In the genomic region with DNA sequence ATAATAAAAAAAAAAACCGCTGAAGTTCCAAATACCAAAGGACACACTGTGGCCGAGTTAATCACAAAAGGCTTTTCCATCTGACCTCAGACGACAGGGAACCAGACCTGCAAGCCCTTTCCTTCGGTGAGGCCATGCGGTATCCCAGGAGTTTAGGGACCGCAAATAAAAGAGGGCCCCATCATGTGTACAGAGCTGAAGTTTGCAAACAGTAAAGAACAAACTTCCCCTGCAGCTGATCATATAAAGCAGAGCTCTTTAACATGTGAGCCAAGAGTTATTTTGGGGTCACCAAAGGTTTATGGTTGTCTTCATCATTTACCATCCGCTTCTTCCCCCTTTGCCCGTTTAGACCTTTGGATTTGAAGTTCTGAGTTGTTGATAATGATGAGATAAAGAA, we compare ENCODE assay signal across 19 cellular contexts. TPM values are rescaled to one million over a fixed set of nuclear protein-coding genes. Genes with fewer than 3 reads are reported as not detected.
DNase-seq lines count a peak whose midpoint lies in the region; ATAC-seq and TF ChIP-seq lines count a peak whose summit lies in the region.
"Had no signal": no experiment of that assay in that cellular context is flagged by ENCODE, and none has a peak within 500 bp of the region (broad histone marks: within the 10 kb centered on the region; RNA-seq: fewer than 3 reads in every experiment).

No MANE protein-coding gene starts in this region.

- peaks cover 33% of the 10 kb centered on the region for H3K4me1 Mint-ChIP-seq in activated T-cell treated with anti-CD3 and anti-CD28 coated beads, Interleukin-2, amount 50 U/mL, for 24 hours (ENCODE audit: low read depth)

- no peaks in the 10 kb centered on the region for H4K20me1 ChIP-seq in hepatocyte (ENCODE audit: insufficient read depth, poor library complexity, severe bottlenecking)

- H3K4me3 ChIP-seq in hepatocyte: no peak overlapping the region
- no peak overlapping the region for H3K4me3 ChIP-seq in testis
- H3K4me3 ChIP-seq in mucosa of descending colon: no peak overlapping the region
- H3K4me3 ChIP-seq: MG63 had no signal

- H2AFZ ChIP-seq in hepatocyte: no peak overlapping the region

- no peaks in the 10 kb centered on the region for H3K27me3 ChIP-seq in hepatocyte
- H3K27me3 ChIP-seq in testis: no peaks in the 10 kb centered on the region
- H3K27me3 ChIP-seq: MG63 had no signal

- H3K4me3 Mint-ChIP-seq in activated T-cell treated with anti-CD3 and anti-CD28 coated beads, Interleukin-2, amount 50 U/mL, for 24 hours: no peak overlapping the region
- H3K4me3 Mint-ChIP-seq: CD4-positive, alpha-beta memory T cell had no signal

- peaks cover 8% of the 10 kb centered on the region for H3K4me1 ChIP-seq in hepatocyte (ENCODE audit: insufficient read depth)
- H3K4me1 ChIP-seq in testis: peaks cover 3% of the 10 kb centered on the region
- H3K4me1 ChIP-seq in mucosa of descending colon (ENCODE audit: low read depth): no peaks in the 10 kb centered on the region

- 40% methylated on average over 8 of the region's 8 CpGs for WGBS in hepatocyte (ENCODE audit: low lambda C conversion rate, missing lambda C conversion rate)
- WGBS in testis, 2 donors: 55 to 56% methylated on average over 8 of the region's 8 CpGs

- H3K9me2 ChIP-seq in hepatocyte (replicated peaks; ENCODE audit: insufficient read depth): no peaks in the 10 kb centered on the region

- peak; percentile 2 for DNase-seq in activated T-cell treated with anti-CD3 and anti-CD28 coated beads, Interleukin-2, amount 50 U/mL, for 1 hour
- no peak for DNase-seq in activated T-cell treated with anti-CD3 and anti-CD28 coated beads, Interleukin-2, amount 50 U/mL, for 24 hours
- DNase-seq in HuH-7 (ENCODE audit: low spot score) (peak; percentile 87), hepatocyte (ENCODE audit: low spot score) (no peak), testis (peak; percentile 9), mucosa of descending colon (no peak), NCI-H1694 treated with DMSO at 0.1 percent for 48 hours (lab: John Stamatoyannopoulos, UW) (no peak), NCI-H524 treated with DMSO at 0.1 percent for 48 hours (lab: John Stamatoyannopoulos, UW) (no peak)
- DNase-seq: AML-193; CD4-positive, alpha-beta memory T cell; DMS 273 treated with DMSO at 0.1 percent for 48 hours; EL; KG1; MG63; NCI-H1105 treated with DMSO at 0.1 percent for 48 hours; NCI-H2081 treated with DMSO at 0.1 percent for 48 hours; NCI-H748 treated with DMSO at 0.1 percent for 48 hours; SIG-M5 had no signal

- no peak for TF ChIP-seq CTCF in hepatocyte (IDR thresholded peaks at IDR 0.05; ENCODE audit: poor library complexity)
- TF ChIP-seq CTCF in testis (IDR thresholded peaks at IDR 0.05): no peak
- TF ChIP-seq CTCF in mucosa of descending colon (IDR thresholded peaks at IDR 0.05): no peak

- H3K79me2 ChIP-seq in hepatocyte: no peaks in the 10 kb centered on the region

- no peaks in the 10 kb centered on the region for H3K9me3 Mint-ChIP-seq in activated T-cell treated with anti-CD3 and anti-CD28 coated beads, Interleukin-2, amount 50 U/mL, for 24 hours
- H3K9me3 Mint-ChIP-seq: CD4-positive, alpha-beta memory T cell had no signal

- no peak for TF ChIP-seq POLR2A in testis (IDR thresholded peaks at IDR 0.05)

- H3K4me2 ChIP-seq in hepatocyte: peak overlapping the region; percentile 18

- intact Hi-C loops in testis (cut with DNase I; ENCODE audit: low total_unique reads) (no loop called here), mucosa of descending colon (cut with DNase I, micrococcal nuclease) (no loop called here)

- ATAC-seq in mucosa of descending colon: no peak

- H3K9me3 ChIP-seq in hepatocyte (ENCODE audit: low read depth) (no peaks in the 10 kb centered on the region), testis (no peaks in the 10 kb centered on the region), mucosa of descending colon (no peaks in the 10 kb centered on the region)
- H3K9me3 ChIP-seq: MG63 had no signal

- H3K36me3 ChIP-seq in hepatocyte (replicated peaks; ENCODE audit: insufficient read depth, low read depth): no peaks in the 10 kb centered on the region
- H3K36me3 ChIP-seq in testis (ENCODE audit: low read depth, missing control alignments): no peaks in the 10 kb centered on the region
- H3K36me3 ChIP-seq in mucosa of descending colon (ENCODE audit: low read depth): no peaks in the 10 kb centered on the region
- H3K36me3 ChIP-seq: MG63 had no signal

- H3K27ac ChIP-seq in hepatocyte (no peak overlapping the region), testis (peak overlapping the region in 1 of 2 donors; percentile 66)
- H3K27ac ChIP-seq: HL-60 had no signal

- H3K27ac Mint-ChIP-seq in activated T-cell treated with anti-CD3 and anti-CD28 coated beads, Interleukin-2, amount 50 U/mL, for 24 hours: no peak overlapping the region

- H3K27me3 Mint-ChIP-seq in activated T-cell treated with anti-CD3 and anti-CD28 coated beads, Interleukin-2, amount 50 U/mL, for 24 hours: no peaks in the 10 kb centered on the region
- H3K27me3 Mint-ChIP-seq: CD4-positive, alpha-beta memory T cell had no signal

- peaks cover 14% of the 10 kb centered on the region for H3K36me3 Mint-ChIP-seq in activated T-cell treated with anti-CD3 and anti-CD28 coated beads, Interleukin-2, amount 50 U/mL, for 24 hours (ENCODE audit: low read depth)

RNA-seq across cellular contexts. Expression of gene FOXJ1, which starts 33.0 kb away (rescaled TPM):
- 1.6 and 1.9 TPM in 2 replicates for total RNA-seq in hepatocyte
- 1.1 and 2.2 TPM in 2 replicates for polyA plus RNA-seq in hepatocyte
- 10 to 100 TPM; 22.9 to 29.4 TPM for total RNA-seq in testis
- polyA plus RNA-seq in testis (ENCODE audit: insufficient read depth, low read depth, low replicate concordance): 30.5 TPM
- total RNA-seq in mucosa of descending colon: 1 to 10 TPM in 1 of 3 donors, under 1 TPM in 2; 0.16 to 2.2 (median 0.52) TPM
- polyA plus RNA-seq: CD4-positive, alpha-beta memory T cell had no signal

Comparison
In these comparisons a context has a peak if more than half of its experiments do, and no peak if none do; other contexts are left out.
1. DNase-seq: peak in activated T-cell treated with anti-CD3 and anti-CD28 coated beads, Interleukin-2, amount 50 U/mL, for 1 hour (single experiment), HuH-7 (single experiment) and testis (single experiment); none in activated T-cell treated with anti-CD3 and anti-CD28 coated beads, Interleukin-2, amount 50 U/mL, for 24 hours (single experiment), hepatocyte (single experiment), mucosa of descending colon (0 of 3), NCI-H1694 treated with DMSO at 0.1 percent for 48 hours (single experiment) and NCI-H524 treated with DMSO at 0.1 percent for 48 hours (single experiment).